22 cellular contexts compared by ENCODE assay signal in genomic region chrX:19581786-19582185, GRCh38.
"Had no signal": no experiment of that assay in that cellular context is flagged by ENCODE, and none has a peak within 500 bp of the region (broad histone marks: within the 10 kb centered on the region; RNA-seq: fewer than 3 reads in every experiment).

No MANE protein-coding gene starts in this region.

- H3K27me3 Mint-ChIP-seq: naive thymus-derived CD4-positive, alpha-beta T cell; stimulated activated naive CD8-positive, alpha-beta T cell treated with anti-CD3 and anti-CD28 coated beads, Interleukin-15, Interleukin-2, amounts not matched to agents 100 ng/mL and 50 ng/mL, for 24 hours had no signal

- ATAC-seq: left ventricle myocardium superior; lower lobe of right lung; naive thymus-derived CD4-positive, alpha-beta T cell; psoas muscle; right cardiac atrium; upper lobe of right lung had no signal

- H3K9me3 Mint-ChIP-seq: stimulated activated naive CD8-positive, alpha-beta T cell treated with anti-CD3 and anti-CD28 coated beads, Interleukin-15, Interleukin-2, amounts not matched to agents 100 ng/mL and 50 ng/mL, for 24 hours had no signal

- H3K27me3 ChIP-seq: esophagus squamous epithelium, ovary, sigmoid colon, spleen, tibial nerve, upper lobe of right lung, uterus had no signal

- H3K27ac Mint-ChIP-seq: mesothelial cell of epicardium had no signal

- H3K36me3 ChIP-seq: esophagus squamous epithelium, ovary, sigmoid colon, thoracic aorta, upper lobe of right lung, uterus had no signal

- H3K4me3 Mint-ChIP-seq: mesothelial cell of epicardium; naive thymus-derived CD4-positive, alpha-beta T cell; stimulated activated naive CD8-positive, alpha-beta T cell treated with anti-CD3 and anti-CD28 coated beads, Interleukin-15, Interleukin-2, amounts not matched to agents 100 ng/mL and 50 ng/mL, for 24 hours had no signal

- H3K4me1 ChIP-seq: esophagus squamous epithelium, lower lobe of right lung, psoas muscle, sigmoid colon, spleen, upper lobe of right lung, uterus had no signal

- DNase-seq: dermis blood vessel endothelial cell; effector memory CD4-positive, alpha-beta T cell; erythroblast; esophagus squamous epithelium; foreskin melanocyte; left ventricle myocardium superior; lower lobe of right lung; naive thymus-derived CD4-positive, alpha-beta T cell; occipital lobe; ovary; posterior cingulate gyrus; psoas muscle; right cardiac atrium; sigmoid colon; spleen; upper lobe of right lung; uterus had no signal

- H3K9me3 ChIP-seq: esophagus squamous epithelium, lower lobe of right lung, ovary, psoas muscle, sigmoid colon, spleen, thoracic aorta, tibial nerve, upper lobe of right lung, uterus had no signal

- H3K27ac ChIP-seq: coronary artery, esophagus squamous epithelium, lower lobe of right lung, ovary, psoas muscle, sigmoid colon, spleen, thoracic aorta, tibial nerve, upper lobe of right lung, uterus had no signal

- H3K4me3 ChIP-seq: coronary artery, esophagus squamous epithelium, lower lobe of right lung, ovary, psoas muscle, sigmoid colon, spleen, thoracic aorta, tibial nerve, upper lobe of right lung, uterus had no signal
